In genomic region chr18:3107740-3108151, GRCh38 we compare ENCODE assay signal across 20 cellular contexts.
DNase-seq lines count a peak whose midpoint lies in the region; ATAC-seq, FAIRE-seq and TF ChIP-seq lines count a peak whose summit lies in the region.
"Had no signal": no experiment of that assay in that cellular context is flagged by ENCODE, and none has a peak within 500 bp of the region (broad histone marks: within the 10 kb centered on the region; RNA-seq: fewer than 3 reads in every experiment).

No MANE protein-coding gene starts in this region.

- POLR2A ChIA-PET in Caco-2 (lab: Charles Lee): interaction anchor here (0.5 kb wide), 1 partner anchor 254 kb away, joined by 3 read pairs; no protein-coding TSS in a partner anchor

- H3K27ac ChIP-seq in hepatocyte: peak overlapping the region; percentile 24

- peaks cover 52% of the 10 kb centered on the region for H3K4me1 ChIP-seq in Caco-2
- peaks cover 3% of the 10 kb centered on the region for H3K4me1 ChIP-seq in hepatocyte (ENCODE audit: insufficient read depth)

- no peak overlapping the region for H3K4me2 ChIP-seq in hepatocyte

- peaks cover 20% of the 10 kb centered on the region for H3K4me1 Mint-ChIP-seq in Caco-2 (ENCODE audit: low read depth, unreplicated experiment)

- peak; percentile 69 to 76 for DNase-seq in Caco-2
- DNase-seq in HT-29 (ENCODE audit: low spot score): peak; percentile 51
- no peak for DNase-seq in hepatocyte (ENCODE audit: low spot score)
- no peak for DNase-seq in hepatic stellate cell (ENCODE audit: low spot score)
- DNase-seq in frontal cortex (ENCODE audit: low spot score in 2 of 2): no peak
- DNase-seq: AML-193; C1 segment of cervical spinal cord; CD8-positive, alpha-beta T cell; GDM1; NCI-H1092 treated with DMSO at 0.1 percent for 48 hours; NCI-H1436 treated with DMSO at 0.1 percent for 48 hours; NCI-H1930; SIG-M5; T-cell had no signal

- H3K9me3 Mint-ChIP-seq in Caco-2 (ENCODE audit: unreplicated experiment): peaks cover 5% of the 10 kb centered on the region
- H3K9me3 Mint-ChIP-seq: CD8-positive, alpha-beta T cell; T-cell had no signal

- no peaks in the 10 kb centered on the region for H3K27me3 Mint-ChIP-seq in Caco-2 (ENCODE audit: insufficient read depth, unreplicated experiment)
- H3K27me3 Mint-ChIP-seq: T-cell had no signal

- no peak for TF ChIP-seq POLR2A in GM18505 (IDR thresholded peaks at IDR 0.05; ENCODE audit: borderline replicate concordance, extremely low read depth, insufficient read depth, insufficient read length)

- no peaks in the 10 kb centered on the region for H3K9me2 ChIP-seq in hepatocyte (replicated peaks; ENCODE audit: insufficient read depth)

- no peak overlapping the region for H3K4me3 ChIP-seq in Caco-2 (ENCODE audit: low read depth, low read length)
- no peak overlapping the region for H3K4me3 ChIP-seq in hepatocyte
- H3K4me3 ChIP-seq: K562 had no signal

- H3K36me3 Mint-ChIP-seq in Caco-2 (ENCODE audit: insufficient read depth, unreplicated experiment): no peaks in the 10 kb centered on the region

- no peak for FAIRE-seq in frontal cortex (lab: Jason Lieb, UNC)
- FAIRE-seq: K562 had no signal

- no peaks in the 10 kb centered on the region for H3K79me2 ChIP-seq in hepatocyte

- CTCF ChIA-PET in Caco-2 (lab: Charles Lee): no interaction called here

- no peaks in the 10 kb centered on the region for H3K36me3 ChIP-seq in Caco-2 (ENCODE audit: control insufficient read depth, insufficient read depth, low read length)
- no peaks in the 10 kb centered on the region for H3K36me3 ChIP-seq in hepatocyte (replicated peaks; ENCODE audit: insufficient read depth, low read depth)

- peak; percentile 64 for ATAC-seq in GM18511 (IDR thresholded peaks at IDR 0.05; ENCODE audit: unreplicated experiment)
- ATAC-seq in GM18505 (IDR thresholded peaks at IDR 0.05; ENCODE audit: unreplicated experiment): no peak
- ATAC-seq in HG03196 (IDR thresholded peaks at IDR 0.05; ENCODE audit: unreplicated experiment): no peak
- ATAC-seq: CD8-positive, alpha-beta T cell; K562; Panc1; SK-N-SH treated with all-trans-retinoic acid at 6 μM for 48 hours; T-cell had no signal

- H3K27me3 ChIP-seq in Caco-2 (replicated peaks; ENCODE audit: control insufficient read depth, insufficient read depth, low read length) (no peaks in the 10 kb centered on the region), hepatocyte (no peaks in the 10 kb centered on the region)

- no TSS peak for BruUV-seq in Caco-2 (replicated peaks; lab: Mats Ljungman, UMichigan)

- no peaks in the 10 kb centered on the region for H4K20me1 ChIP-seq in hepatocyte (ENCODE audit: insufficient read depth, poor library complexity, severe bottlenecking)

- H3K9me3 ChIP-seq in Caco-2 (peaks cover 21% of the 10 kb centered on the region), hepatocyte (ENCODE audit: low read depth) (no peaks in the 10 kb centered on the region)

- intact Hi-C loops in Caco-2 (cut with micrococcal nuclease; ENCODE audit: unreplicated experiment): loop anchor here (1.0 to 5.0 kb wide), 2 partner anchors 22 to 140 kb away; partner anchors contain the start of gene MYL12A

- no peak overlapping the region for H2AFZ ChIP-seq in hepatocyte

- H3K4me3 Mint-ChIP-seq in Caco-2 (ENCODE audit: unreplicated experiment): no peak overlapping the region
- H3K4me3 Mint-ChIP-seq: CD8-positive, alpha-beta T cell; T-cell had no signal

- TF ChIP-seq CTCF in Caco-2 (IDR thresholded peaks at IDR 0.05; ENCODE audit: insufficient read depth in 1 of 2, low read depth in 1 of 2, low read length in 1 of 2, severe bottlenecking in 1 of 2, unreplicated experiment in 1 of 2) (no peak), hepatocyte (IDR thresholded peaks at IDR 0.05; ENCODE audit: poor library complexity) (no peak)

- H3K27ac Mint-ChIP-seq in Caco-2 (ENCODE audit: unreplicated experiment): peak overlapping the region; percentile 35
- H3K27ac Mint-ChIP-seq: CD8-positive, alpha-beta T cell; T-cell had no signal

Comparison
In these comparisons a context has a peak if more than half of its experiments do, and no peak if none do; other contexts are left out.
1. DNase-seq: peak in Caco-2 (2 of 2) and HT-29 (single experiment); none in hepatocyte (single experiment), hepatic stellate cell (single experiment) and frontal cortex (0 of 2).